ENCODE assay signal across 21 cellular contexts in the genomic region with DNA sequence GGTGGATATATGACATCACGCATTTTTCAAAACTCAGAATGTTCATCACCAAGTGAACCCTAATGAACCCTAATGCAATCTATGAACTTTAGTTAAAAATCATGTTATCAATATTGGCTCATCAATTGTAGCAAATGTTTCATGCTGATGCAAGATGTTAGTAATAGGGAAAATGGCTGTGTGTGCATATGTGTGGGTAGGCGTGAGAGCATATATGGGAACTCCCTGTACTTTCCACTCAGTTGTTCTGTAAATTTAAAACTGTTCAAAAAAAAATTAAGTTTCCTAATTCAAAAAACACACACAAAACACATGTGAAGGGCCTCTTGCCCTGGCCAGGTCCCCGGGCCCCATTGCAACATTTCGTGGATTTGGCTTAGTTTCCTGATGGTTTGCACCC.
A peak's percentile ranks its signal among the peaks of the same experiment; 100 is the strongest.
DNase-seq lines count a peak whose midpoint lies in the region; ATAC-seq, FAIRE-seq and TF ChIP-seq lines count a peak whose summit lies in the region.
"Had no signal": no experiment of that assay in that cellular context is flagged by ENCODE, and none has a peak within 500 bp of the region (broad histone marks: within the 10 kb centered on the region; RNA-seq: fewer than 3 reads in every experiment).

No MANE protein-coding gene starts in this region.

- H3K4me3 Mint-ChIP-seq in activated CD8-positive, alpha-beta T cell treated with anti-CD3 and anti-CD28 coated beads for 36 hours, result no peak overlapping the region
- no peak overlapping the region for H3K4me3 Mint-ChIP-seq in activated CD8-positive, alpha-beta T cell treated with anti-CD3 and anti-CD28 coated beads, Interleukin-2, amount 10 ng/mL, durations not matched to agents 7 days and 5 days
- H3K4me3 Mint-ChIP-seq: CD14-positive monocyte; effector memory CD8-positive, alpha-beta T cell; WTC11 had no signal

- H2AFZ ChIP-seq in K562 (ENCODE audit: low read depth, low read length), result no peak overlapping the region

- H3K4me1 Mint-ChIP-seq in activated CD8-positive, alpha-beta T cell treated with anti-CD3 and anti-CD28 coated beads for 36 hours (ENCODE audit: low read depth), result peaks cover 28% of the 10 kb centered on the region
- peaks cover 21% of the 10 kb centered on the region for H3K4me1 Mint-ChIP-seq in activated CD8-positive, alpha-beta T cell treated with anti-CD3 and anti-CD28 coated beads, Interleukin-2, amount 10 ng/mL, durations not matched to agents 7 days and 5 days (ENCODE audit: low read depth)

- intact Hi-C loops in activated CD8-positive, alpha-beta T cell treated with anti-CD3 and anti-CD28 coated beads for 36 hours (cut with micrococcal nuclease), result no loop called here
- intact Hi-C loops in K562 (cut with micrococcal nuclease), result loop anchor here (1.0 to 10.0 kb wide), 5 partner anchors 58 to 940 kb away; no protein-coding TSS in a partner anchor

- no peaks in the 10 kb centered on the region for H3K9me3 Mint-ChIP-seq in activated CD8-positive, alpha-beta T cell treated with anti-CD3 and anti-CD28 coated beads for 36 hours
- no peaks in the 10 kb centered on the region for H3K9me3 Mint-ChIP-seq in activated CD8-positive, alpha-beta T cell treated with anti-CD3 and anti-CD28 coated beads, Interleukin-2, amount 10 ng/mL, durations not matched to agents 7 days and 5 days (ENCODE audit: insufficient read depth)
- H3K9me3 Mint-ChIP-seq: effector memory CD8-positive, alpha-beta T cell; WTC11 had no signal

- H3K79me2 ChIP-seq in K562 (ENCODE audit: control insufficient read depth, insufficient read depth, low read length), result no peaks in the 10 kb centered on the region

- DNase-seq in activated CD8-positive, alpha-beta T cell treated with anti-CD3 and anti-CD28 coated beads for 36 hours, result peak; percentile 38
- DNase-seq in activated CD8-positive, alpha-beta T cell treated with anti-CD3 and anti-CD28 coated beads, Interleukin-2, amount 10 ng/mL, durations not matched to agents 7 days and 5 days, result no peak
- DNase-seq in GM12865 (ENCODE audit: low read depth) (peak; percentile 48), K562 (ENCODE audit: extremely low read depth in 1 of 4, low spot score in 3 of 4) (no peak), islet precursor cell (no peak)
- DNase-seq: H7 had no signal

- no peak for TF ChIP-seq POLR2A in K562 (conservative IDR thresholded peaks at IDR 0.05)

- 76% methylated on average over 4 of the region's 4 CpGs for WGBS in K562 (ENCODE audit: insufficient coverage, low coverage, missing lambda C conversion rate)

- no peak for TF ChIP-seq RAD21 in K562 (CRISPR knock-in tag; conservative IDR thresholded peaks at IDR 0.05 in 1 of 2, IDR thresholded peaks at IDR 0.05 in 1 of 2)

- H3K9me1 ChIP-seq in K562 (ENCODE audit: control insufficient read depth, insufficient read depth, low read length), result no peaks in the 10 kb centered on the region

- no peaks in the 10 kb centered on the region for H3K27me3 Mint-ChIP-seq in activated CD8-positive, alpha-beta T cell treated with anti-CD3 and anti-CD28 coated beads for 36 hours
- peaks cover 4% of the 10 kb centered on the region for H3K27me3 Mint-ChIP-seq in activated CD8-positive, alpha-beta T cell treated with anti-CD3 and anti-CD28 coated beads, Interleukin-2, amount 10 ng/mL, durations not matched to agents 7 days and 5 days (ENCODE audit: low read depth)

- no peak for TF ChIP-seq CTCF in activated CD8-positive, alpha-beta T cell treated with anti-CD3 and anti-CD28 coated beads for 36 hours (IDR thresholded peaks at IDR 0.05)
- TF ChIP-seq CTCF in GM12865 (IDR thresholded peaks at IDR 0.05; ENCODE audit: insufficient read depth, low read depth, low read length, missing control alignments) (no peak), K562 (IDR thresholded peaks at IDR 0.05 in 2 of 3, conservative IDR thresholded peaks at IDR 0.05 in 1 of 3; ENCODE audit: insufficient read depth in 2 of 3, low read depth in 1 of 3, low read length in 3 of 3) (no peak)

- H3K4me3 ChIP-seq in GM12865 (ENCODE audit: low read depth, low read length) (no peak overlapping the region), K562 (no peak overlapping the region)
- H3K4me3 ChIP-seq: esophagus muscularis mucosa, gastroesophageal sphincter, SK-N-MC, thoracic aorta had no signal

- H3K4me2 ChIP-seq in K562 (ENCODE audit: insufficient read depth, low read length), result no peak overlapping the region

- no peaks in the 10 kb centered on the region for H3K36me3 ChIP-seq in K562 (ENCODE audit: control insufficient read depth, insufficient read depth, low read length)
- H3K36me3 ChIP-seq: brain microvascular endothelial cell, esophagus muscularis mucosa, gastroesophageal sphincter, thoracic aorta had no signal

- BruUV-seq in K562 (replicated peaks; lab: Mats Ljungman, UMichigan), result no TSS peak

- CTCF ChIA-PET in activated CD8-positive, alpha-beta T cell treated with anti-CD3 and anti-CD28 coated beads for 36 hours (lab: Charles Lee), result interaction anchor here (0.6 to 5.8 kb wide), 44 partner anchors 11 to 1213 kb away, joined by 3 to 42 read pairs (median 4); no protein-coding TSS in a partner anchor
- CTCF ChIA-PET in activated CD8-positive, alpha-beta T cell treated with anti-CD3 and anti-CD28 coated beads, Interleukin-2, amount 10 ng/mL, durations not matched to agents 7 days and 5 days (lab: Charles Lee), result interaction anchor here (0.6 to 5.3 kb wide), 29 partner anchors 10 to 1156 kb away, joined by 3 to 82 read pairs (median 6); partner anchors contain the start of gene SHQ1
- CTCF ChIA-PET in K562 (lab: Yijun Ruan, JAX; ENCODE audit: low intra/inter-chr PET ratio), result interaction anchor here (0.6 to 0.7 kb wide), 2 partner anchors 1060 to 1212 kb away, joined by 3 read pairs; no protein-coding TSS in a partner anchor

- H3K36me3 Mint-ChIP-seq in activated CD8-positive, alpha-beta T cell treated with anti-CD3 and anti-CD28 coated beads for 36 hours (ENCODE audit: low read depth), result no peaks in the 10 kb centered on the region
- no peaks in the 10 kb centered on the region for H3K36me3 Mint-ChIP-seq in activated CD8-positive, alpha-beta T cell treated with anti-CD3 and anti-CD28 coated beads, Interleukin-2, amount 10 ng/mL, durations not matched to agents 7 days and 5 days (ENCODE audit: low read depth)
- H3K36me3 Mint-ChIP-seq: CD14-positive monocyte, WTC11 had no signal

- H3K27ac Mint-ChIP-seq in activated CD8-positive, alpha-beta T cell treated with anti-CD3 and anti-CD28 coated beads for 36 hours, result peak overlapping the region; percentile 73
- H3K27ac Mint-ChIP-seq in activated CD8-positive, alpha-beta T cell treated with anti-CD3 and anti-CD28 coated beads, Interleukin-2, amount 10 ng/mL, durations not matched to agents 7 days and 5 days, result no peak overlapping the region
- H3K27ac Mint-ChIP-seq: effector memory CD8-positive, alpha-beta T cell had no signal

- 0 out of 5 replicates have a peak, but pooled peaks cover 0 to 2% of the 10 kb centered on the region in 2 experiments for H3K4me1 ChIP-seq in K562 (replicated peaks in 1 of 2; ENCODE audit: control insufficient read depth in 2 of 2, insufficient read depth in 2 of 2, low read length in 2 of 2)

- in situ Hi-C loops in K562 (cut with MboI), result loop anchor here (10.0 kb wide), 1 partner anchor 220 kb away; no protein-coding TSS in a partner anchor

- no peak for FAIRE-seq in K562 (lab: Jason Lieb, UNC)
- FAIRE-seq: colon, G401.6, small intestine had no signal

- H4K20me1 ChIP-seq in K562 (replicated peaks; ENCODE audit: control insufficient read depth, insufficient read depth, low read length), result no peaks in the 10 kb centered on the region

- H3K27me3 ChIP-seq in K562 (ENCODE audit: control insufficient read depth in 2 of 2, insufficient read depth in 2 of 2, low read length in 2 of 2), result peaks cover 0 to 2% of the 10 kb centered on the region in 2 experiments; a peak in 1 of 5 replicates
- H3K27me3 ChIP-seq: brain microvascular endothelial cell, gastroesophageal sphincter had no signal

- ATAC-seq in activated CD8-positive, alpha-beta T cell treated with anti-CD3 and anti-CD28 coated beads for 36 hours, result peak; percentile 38
- no peak for ATAC-seq in activated CD8-positive, alpha-beta T cell treated with anti-CD3 and anti-CD28 coated beads, Interleukin-2, amount 10 ng/mL, durations not matched to agents 7 days and 5 days
- ATAC-seq in HG03460 (IDR thresholded peaks at IDR 0.05; ENCODE audit: unreplicated experiment) (peak; percentile 4), K562 (no peak), HG03196 (IDR thresholded peaks at IDR 0.05; ENCODE audit: unreplicated experiment) (no peak), GM18907 (IDR thresholded peaks at IDR 0.05; ENCODE audit: unreplicated experiment) (no peak)

- no peak for TF ChIP-seq EP300 in K562 (IDR thresholded peaks at IDR 0.05; ENCODE audit: low read length)

- no peak overlapping the region for H3K27ac ChIP-seq in K562 (ENCODE audit: extremely low read depth, low read depth, low read length)
- H3K27ac ChIP-seq: brain microvascular endothelial cell, esophagus muscularis mucosa, gastroesophageal sphincter, HL-60, SK-N-MC, thoracic aorta had no signal

- POLR2A ChIA-PET in activated CD8-positive, alpha-beta T cell treated with anti-CD3 and anti-CD28 coated beads for 36 hours (lab: Charles Lee), result interaction anchor here (1.2 kb wide), 1 partner anchor 969 kb away, joined by 3 read pairs; no protein-coding TSS in a partner anchor
- POLR2A ChIA-PET in activated CD8-positive, alpha-beta T cell treated with anti-CD3 and anti-CD28 coated beads, Interleukin-2, amount 10 ng/mL, durations not matched to agents 7 days and 5 days (lab: Charles Lee), result no interaction called here
- POLR2A ChIA-PET in K562 (lab: Yijun Ruan, JAX), result no interaction called here

- H3K9me3 ChIP-seq in K562 (replicated peaks; ENCODE audit: control insufficient read depth, insufficient read depth, low read depth, low read length), result no peaks in the 10 kb centered on the region
- H3K9me3 ChIP-seq: esophagus muscularis mucosa, gastroesophageal sphincter, thoracic aorta had no signal

- H3K9ac ChIP-seq in K562 (ENCODE audit: insufficient read depth in 1 of 2, low read depth in 2 of 2, low read length in 2 of 2), result no peak overlapping the region

TF ChIP-seq in K562, 482 proteins besides CTCF, POLR2A, EP300 and RAD21 (continues in another document):
- TF ChIP-seq TRIM24 (IDR thresholded peaks at IDR 0.05) (peak in 1 of 2 experiments; percentile 62; a peak in 2 of 4 replicates), CEBPG (CRISPR knock-in tag; IDR thresholded peaks at IDR 0.05) (peak; percentile 54; the same call in 1 of the 2 replicates), CEBPG (tag; conservative IDR thresholded peaks at IDR 0.05 in 1 of 2, IDR thresholded peaks at IDR 0.05 in 1 of 2) (peak in 1 of 2 experiments; percentile 83; a peak in 2 of 4 replicates)

Comparison
In these comparisons a context has a peak if more than half of its experiments do, and no peak if none do; other contexts are left out.
1. ATAC-seq: peak in activated CD8-positive, alpha-beta T cell treated with anti-CD3 and anti-CD28 coated beads for 36 hours (single experiment) and HG03460 (single experiment); none in activated CD8-positive, alpha-beta T cell treated with anti-CD3 and anti-CD28 coated beads, Interleukin-2, amount 10 ng/mL, durations not matched to agents 7 days and 5 days (single experiment), K562 (single experiment), HG03196 (single experiment) and GM18907 (single experiment).
2. DNase-seq: peak in activated CD8-positive, alpha-beta T cell treated with anti-CD3 and anti-CD28 coated beads for 36 hours (single experiment) and GM12865 (single experiment); none in activated CD8-positive, alpha-beta T cell treated with anti-CD3 and anti-CD28 coated beads, Interleukin-2, amount 10 ng/mL, durations not matched to agents 7 days and 5 days (single experiment), K562 (0 of 4) and islet precursor cell (single experiment).